ENCODE assay signal across 19 cellular contexts in genomic region chr7:16035392-16035791, GRCh38.
A peak's percentile ranks its signal among the peaks of the same experiment; 100 is the strongest.
DNase-seq lines count a peak whose midpoint lies in the region; ATAC-seq, FAIRE-seq and TF ChIP-seq lines count a peak whose summit lies in the region.
"Had no signal": no experiment of that assay in that cellular context is flagged by ENCODE, and none has a peak within 500 bp of the region (broad histone marks: within the 10 kb centered on the region; RNA-seq: fewer than 3 reads in every experiment).

No MANE protein-coding gene starts in this region.

- H3K4me1 ChIP-seq in SK-N-SH (ENCODE audit: control insufficient read depth in 1 of 2, insufficient read depth in 2 of 2, low read depth in 1 of 2, low read length in 1 of 2) (no peaks in the 10 kb centered on the region), K562 (replicated peaks in 1 of 2; ENCODE audit: control insufficient read depth in 2 of 2, insufficient read depth in 2 of 2, low read length in 2 of 2) (no peaks in the 10 kb centered on the region; a peak in 1 of 5 replicates), breast epithelium (no peaks in the 10 kb centered on the region)
- H3K4me1 ChIP-seq: HAP-1 had no signal

- H3K4me3 Mint-ChIP-seq in Calu3 (ENCODE audit: low read depth, unreplicated experiment): no peak overlapping the region
- H3K4me3 Mint-ChIP-seq: CD4-positive, alpha-beta memory T cell; GM23338; HFFc6 had no signal

- H3K27ac ChIP-seq in SK-N-SH (ENCODE audit: low read depth in 2 of 2, low read length in 1 of 2) (no peak overlapping the region), K562 (ENCODE audit: extremely low read depth, low read depth, low read length) (no peak overlapping the region), breast epithelium (no peak overlapping the region)

- no peaks in the 10 kb centered on the region for H3K36me3 Mint-ChIP-seq in Calu3 (ENCODE audit: insufficient read depth, unreplicated experiment)
- H3K36me3 Mint-ChIP-seq: CD4-positive, alpha-beta memory T cell had no signal

- TF ChIP-seq CTCF in SK-N-SH (IDR thresholded peaks at IDR 0.05) (no peak), K562 (IDR thresholded peaks at IDR 0.05 in 2 of 3, conservative IDR thresholded peaks at IDR 0.05 in 1 of 3; ENCODE audit: insufficient read depth in 2 of 3, low read depth in 1 of 3, low read length in 3 of 3) (no peak), breast epithelium (IDR thresholded peaks at IDR 0.05) (no peak), Calu3 (IDR thresholded peaks at IDR 0.05; ENCODE audit: unreplicated experiment) (no peak)

- H3K4me2 ChIP-seq in SK-N-SH (peak overlapping the region; percentile 61; the same call in 1 of the 2 replicates), K562 (ENCODE audit: insufficient read depth, low read length) (peak overlapping the region; percentile 65; the same call in 1 of the 2 replicates)
- H3K4me2 ChIP-seq: GM23338 had no signal

- TF ChIP-seq POLR2A in H54 (IDR thresholded peaks at IDR 0.05; ENCODE audit: low read depth, low read length) (no peak), K562 (conservative IDR thresholded peaks at IDR 0.05) (no peak), breast epithelium (IDR thresholded peaks at IDR 0.05) (no peak)

- H3K4me3 ChIP-seq in SK-N-SH (ENCODE audit: low read depth in 2 of 2, low read length in 1 of 2) (no peak overlapping the region), K562 (no peak overlapping the region), breast epithelium (no peak overlapping the region)
- H3K4me3 ChIP-seq: GM12878, GM23338, HAP-1 had no signal

- FAIRE-seq in H54 (lab: Jason Lieb, UNC): peak; percentile 23
- FAIRE-seq in K562 (lab: Jason Lieb, UNC): no peak
- FAIRE-seq: G401.6, GM12878, GM19239 had no signal

- H4K20me1 ChIP-seq in SK-N-SH (ENCODE audit: insufficient read depth) (no peaks in the 10 kb centered on the region), K562 (replicated peaks; ENCODE audit: control insufficient read depth, insufficient read depth, low read length) (no peaks in the 10 kb centered on the region)

- in situ Hi-C loops in K562 (cut with MboI): no loop called here

- peaks cover 4% of the 10 kb centered on the region for H3K9me3 Mint-ChIP-seq in Calu3 (ENCODE audit: low read depth, unreplicated experiment)
- H3K9me3 Mint-ChIP-seq: GM23338, HFFc6 had no signal

- DNase-seq in SK-N-SH (no peak), H54 (ENCODE audit: insufficient read length, low spot score) (no peak), K562 (ENCODE audit: extremely low read depth in 1 of 4, low spot score in 3 of 4) (no peak), NCI-H2107 (lab: John Stamatoyannopoulos, UW) (no peak), breast epithelium (ENCODE audit: low spot score in 2 of 2) (no peak), Calu3 (no peak)
- DNase-seq: 8988T; C1 segment of cervical spinal cord; CD4-positive, alpha-beta memory T cell; COR-L47; DMS153; DND-41; HFFc6 had no signal

- no peaks in the 10 kb centered on the region for H3K79me2 ChIP-seq in SK-N-SH (ENCODE audit: insufficient read depth)
- H3K79me2 ChIP-seq in K562 (ENCODE audit: control insufficient read depth, insufficient read depth, low read length): no peaks in the 10 kb centered on the region

- no peaks in the 10 kb centered on the region for H3F3A ChIP-seq in SK-N-SH (replicated peaks; ENCODE audit: insufficient read depth)

- no peak for TF ChIP-seq RAD21 in SK-N-SH (IDR thresholded peaks at IDR 0.05; ENCODE audit: low read length)
- TF ChIP-seq RAD21 in K562 (CRISPR knock-in tag; conservative IDR thresholded peaks at IDR 0.05 in 1 of 2, IDR thresholded peaks at IDR 0.05 in 1 of 2): no peak

- H2AFZ ChIP-seq in SK-N-SH (ENCODE audit: low read depth) (peak overlapping the region; percentile 73; the same call in 1 of the 2 replicates), K562 (ENCODE audit: low read depth, low read length) (peak overlapping the region; percentile 80)

- H3K27me3 ChIP-seq in SK-N-SH (ENCODE audit: insufficient read depth) (no peaks in the 10 kb centered on the region; the same call in 1 of the 2 replicates), K562 (ENCODE audit: control insufficient read depth in 2 of 2, insufficient read depth in 2 of 2, low read length in 2 of 2) (no peaks in the 10 kb centered on the region), breast epithelium (no peaks in the 10 kb centered on the region)

- 2% methylated on average over 1 of the region's 1 CpG for WGBS in SK-N-SH (ENCODE audit: low lambda C conversion rate)
- 0% methylated on average over 1 of the region's 1 CpG for WGBS in K562 (ENCODE audit: insufficient coverage, low coverage, missing lambda C conversion rate)

- H3K9me1 ChIP-seq in K562 (ENCODE audit: control insufficient read depth, insufficient read depth, low read length): no peaks in the 10 kb centered on the region

- H3K9me3 ChIP-seq in SK-N-SH (no peaks in the 10 kb centered on the region; the same call in 1 of the 2 replicates), K562 (replicated peaks; ENCODE audit: control insufficient read depth, insufficient read depth, low read depth, low read length) (no peaks in the 10 kb centered on the region), breast epithelium (no peaks in the 10 kb centered on the region)
- H3K9me3 ChIP-seq: HAP-1 had no signal

- no peaks in the 10 kb centered on the region for H3K4me1 Mint-ChIP-seq in Calu3 (ENCODE audit: low read depth, unreplicated experiment)
- H3K4me1 Mint-ChIP-seq: CD4-positive, alpha-beta memory T cell had no signal

- H3K27ac Mint-ChIP-seq in Calu3 (ENCODE audit: unreplicated experiment): no peak overlapping the region
- H3K27ac Mint-ChIP-seq: CD4-positive, alpha-beta memory T cell; GM23338; HFFc6 had no signal

- ATAC-seq in SK-N-SH treated with all-trans-retinoic acid at 6 μM for 48 hours (no peak), K562 (no peak)
- ATAC-seq: GM12878 had no signal

- CTCF ChIA-PET in SK-N-SH (lab: Yijun Ruan, JAX) (interaction anchor here (0.7 kb wide), 1 partner anchor 87 kb away, joined by 3 read pairs; no protein-coding TSS in a partner anchor), K562 (lab: Yijun Ruan, JAX; ENCODE audit: low intra/inter-chr PET ratio) (no interaction called here), Calu3 (lab: Charles Lee) (no interaction called here)

- BruUV-seq in K562 (replicated peaks; lab: Mats Ljungman, UMichigan): no TSS peak
- BruUV-seq in Calu3 (replicated peaks; lab: Mats Ljungman, UMichigan): no TSS peak

- H3K9ac ChIP-seq in SK-N-SH (no peak overlapping the region), K562 (ENCODE audit: insufficient read depth in 1 of 2, low read depth in 2 of 2, low read length in 2 of 2) (no peak overlapping the region)

- TF ChIP-seq EP300 in SK-N-SH (IDR thresholded peaks at IDR 0.05; ENCODE audit: borderline replicate concordance in 1 of 2, low read depth in 1 of 2, low read length in 1 of 2): no peak
- no peak for TF ChIP-seq EP300 in K562 (IDR thresholded peaks at IDR 0.05; ENCODE audit: low read length)

- H3K9me2 ChIP-seq in SK-N-SH: no peaks in the 10 kb centered on the region

- no peaks in the 10 kb centered on the region for H3K27me3 Mint-ChIP-seq in Calu3 (ENCODE audit: unreplicated experiment)
- H3K27me3 Mint-ChIP-seq: CD4-positive, alpha-beta memory T cell had no signal

- POLR2A ChIA-PET in SK-N-SH (lab: Yijun Ruan, JAX) (no interaction called here), K562 (lab: Yijun Ruan, JAX) (no interaction called here)

- no peaks in the 10 kb centered on the region for H3K36me3 ChIP-seq in SK-N-SH (replicated peaks in 1 of 2; ENCODE audit: control insufficient read depth in 1 of 2, insufficient read depth in 2 of 2, low read length in 1 of 2)
- H3K36me3 ChIP-seq in K562 (ENCODE audit: control insufficient read depth, insufficient read depth, low read length): no peaks in the 10 kb centered on the region
- H3K36me3 ChIP-seq in breast epithelium: no peaks in the 10 kb centered on the region
- H3K36me3 ChIP-seq: HAP-1 had no signal

- intact Hi-C loops in K562 (cut with micrococcal nuclease): no loop called here
- intact Hi-C loops in breast epithelium (cut with DNase I; ENCODE audit: low total_unique reads): no loop called here
- intact Hi-C loops in Calu3 (cut with micrococcal nuclease; ENCODE audit: unreplicated experiment): no loop called here

TF ChIP-seq in SK-N-SH, 30 proteins besides CTCF, POLR2A, EP300 and RAD21:
- no peak for TF ChIP-seq PBX3 (IDR thresholded peaks at IDR 0.05)
- no peak for TF ChIP-seq FOSL2 (IDR thresholded peaks at IDR 0.05; ENCODE audit: borderline replicate concordance, low read depth)

TF ChIP-seq in SK-N-SH treated with all-trans-retinoic acid at 6 μM for 48 hours, 23 proteins besides CTCF, POLR2A, EP300 and RAD21 (continues in another document):
- TF ChIP-seq ZNF565 (CRISPR knock-in tag; conservative IDR thresholded peaks at IDR 0.05; ENCODE audit: low read depth) (no peak), CSDC2 (CRISPR knock-in tag; IDR thresholded peaks at IDR 0.05) (no peak), ZNF70 (CRISPR knock-in tag; IDR thresholded peaks at IDR 0.05) (no peak), SNAI2 (CRISPR knock-in tag; IDR thresholded peaks at IDR 0.05) (no peak)
- TF ChIP-seq, protein P1, sequence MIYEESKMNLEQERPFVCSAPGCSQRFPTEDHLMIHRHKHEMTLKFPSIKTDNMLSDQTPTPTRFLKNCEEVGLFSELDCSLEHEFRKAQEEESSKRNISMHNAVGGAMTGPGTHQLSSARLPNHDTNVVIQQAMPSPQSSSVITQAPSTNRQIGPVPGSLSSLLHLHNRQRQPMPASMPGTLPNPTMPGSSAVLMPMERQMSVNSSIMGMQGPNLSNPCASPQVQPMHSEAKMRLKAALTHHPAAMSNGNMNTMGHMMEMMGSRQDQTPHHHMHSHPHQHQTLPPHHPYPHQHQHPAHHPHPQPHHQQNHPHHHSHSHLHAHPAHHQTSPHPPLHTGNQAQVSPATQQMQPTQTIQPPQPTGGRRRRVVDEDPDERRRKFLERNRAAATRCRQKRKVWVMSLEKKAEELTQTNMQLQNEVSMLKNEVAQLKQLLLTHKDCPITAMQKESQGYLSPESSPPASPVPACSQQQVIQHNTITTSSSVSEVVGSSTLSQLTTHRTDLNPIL (CRISPR knock-in tag; IDR thresholded peaks at IDR 0.05; ENCODE audit: low read depth): no peak

TF ChIP-seq in K562, 482 proteins besides CTCF, POLR2A, EP300 and RAD21 (continues in another document):
- TF ChIP-seq ZNF561 (CRISPR knock-in tag; conservative IDR thresholded peaks at IDR 0.05) (no peak), JUNB (CRISPR knock-in tag; conservative IDR thresholded peaks at IDR 0.05) (no peak), SMARCB1 (IDR thresholded peaks at IDR 0.05; ENCODE audit: insufficient read length, low read depth) (no peak), SMAD2 (IDR thresholded peaks at IDR 0.05; ENCODE audit: low read depth, low read length) (no peak), KHSRP (IDR thresholded peaks at IDR 0.05) (no peak), NFIX (CRISPR knock-in tag; IDR thresholded peaks at IDR 0.05; ENCODE audit: low read depth) (no peak), ELK3 (CRISPR knock-in tag; IDR thresholded peaks at IDR 0.05) (no peak)
